In genomic region chr14:75294649-75295033, GRCh38 we compare ENCODE assay signal across 8 cellular contexts.
DNase-seq lines count a peak whose midpoint lies in the region; ATAC-seq and TF ChIP-seq lines count a peak whose summit lies in the region.

No MANE protein-coding gene starts in this region.

- H3K27me3 Mint-ChIP-seq in effector memory CD8-positive, alpha-beta T cell: peaks cover 4 to 7% of the 10 kb centered on the region in 2 donors
- peaks cover 7% of the 10 kb centered on the region for H3K27me3 Mint-ChIP-seq in nephron progenitor cell (ENCODE audit: low read depth, poor library complexity)

- H3K27ac Mint-ChIP-seq in effector memory CD8-positive, alpha-beta T cell: peak overlapping the region; percentile 90 to 98
- H3K27ac Mint-ChIP-seq in nephron progenitor cell: peak overlapping the region; percentile 96

- H3K4me3 ChIP-seq in GM08714 (ENCODE audit: low read length) (peak overlapping the region; percentile 92), NB4 (ENCODE audit: low read depth, low read length) (peak overlapping the region; percentile 74)

- no peaks in the 10 kb centered on the region for H3K9me3 Mint-ChIP-seq in effector memory CD8-positive, alpha-beta T cell
- H3K9me3 Mint-ChIP-seq in nephron progenitor cell: no peaks in the 10 kb centered on the region

- TF ChIP-seq CTCF in NB4 (IDR thresholded peaks at IDR 0.05; ENCODE audit: low read depth, low read length) (no peak), nephron progenitor cell (IDR thresholded peaks at IDR 0.05) (no peak)

- H3K4me1 Mint-ChIP-seq in effector memory CD8-positive, alpha-beta T cell (ENCODE audit: low read depth in 2 of 2): peaks cover 10 to 12% of the 10 kb centered on the region in 2 donors
- H3K4me1 Mint-ChIP-seq in nephron progenitor cell: peaks cover 44% of the 10 kb centered on the region

- peak; percentile 0 for TF ChIP-seq POLR2A in NB4 (IDR thresholded peaks at IDR 0.05; ENCODE audit: extremely low read depth, insufficient read length)

- peaks cover 22% of the 10 kb centered on the region for H3K36me3 Mint-ChIP-seq in effector memory CD8-positive, alpha-beta T cell (ENCODE audit: insufficient read depth)
- H3K36me3 Mint-ChIP-seq in nephron progenitor cell (ENCODE audit: low read depth): no peaks in the 10 kb centered on the region

- DNase-seq in NB4 (ENCODE audit: low read depth) (no peak), nephron progenitor cell (peak; percentile 18)
- no peak for DNase-seq in effector memory CD8-positive, alpha-beta T cell
- DNase-seq in stimulated activated CD4-positive, alpha-beta T cell treated with anti-CD3 and anti-CD28 coated beads, Interleukin-4, amount 100 ng/mL, for 24 hours: no peak

- no peak for ATAC-seq in effector memory CD8-positive, alpha-beta T cell (replicated peaks)
- no peak for ATAC-seq in GM19467 (IDR thresholded peaks at IDR 0.05; ENCODE audit: unreplicated experiment)
- no peak for ATAC-seq in GM19463 (IDR thresholded peaks at IDR 0.05; ENCODE audit: unreplicated experiment)
- no peak for ATAC-seq in HG02588 (IDR thresholded peaks at IDR 0.05; ENCODE audit: unreplicated experiment)

- H3K4me3 Mint-ChIP-seq in effector memory CD8-positive, alpha-beta T cell: peak overlapping the region; percentile 82 to 88
- H3K4me3 Mint-ChIP-seq in nephron progenitor cell: peak overlapping the region; percentile 77
